ENCODE assay signal across 9 cellular contexts in genomic region chr7:48085433-48085791, GRCh38. TPM values are rescaled to one million over a fixed set of nuclear protein-coding genes. Genes with fewer than 3 reads are reported as not detected.
DNase-seq lines count a peak whose midpoint lies in the region; ATAC-seq and TF ChIP-seq lines count a peak whose summit lies in the region.
"Had no signal": no experiment of that assay in that cellular context is flagged by ENCODE, and none has a peak within 500 bp of the region (broad histone marks: within the 10 kb centered on the region; RNA-seq: fewer than 3 reads in every experiment).

No MANE protein-coding gene starts in this region.

- H3F3A ChIP-seq in MM.1S (ENCODE audit: insufficient read depth, low read length): peaks cover 36% of the 10 kb centered on the region

- no peaks in the 10 kb centered on the region for H3K9me2 ChIP-seq in MM.1S (replicated peaks; ENCODE audit: insufficient read depth, low read length)

- H3K4me3 ChIP-seq in coronary artery: no peak overlapping the region
- H3K4me3 ChIP-seq in MM.1S (ENCODE audit: low read length): no peak overlapping the region

- CTCF ChIA-PET in activated CD4-positive, alpha-beta T cell treated with anti-CD3 and anti-CD28 coated beads for 36 hours (lab: Charles Lee): interaction anchor here (1.1 to 5.1 kb wide), 3 partner anchors 24 to 107 kb away, joined by 3 to 22 read pairs (median 4); no protein-coding TSS in a partner anchor

- H3K4me1 Mint-ChIP-seq in activated CD4-positive, alpha-beta T cell treated with anti-CD3 and anti-CD28 coated beads for 36 hours: peaks cover 61% of the 10 kb centered on the region
- H3K4me1 Mint-ChIP-seq in stimulated activated effector memory CD8-positive, alpha-beta T cell treated with anti-CD3 and anti-CD28 coated beads, Interleukin-12 subunit alpha, Interleukin-12 subunit beta, amount 100 ng/mL, for 72 hours: peaks cover 51% of the 10 kb centered on the region

- H3K9me3 ChIP-seq in MM.1S (replicated peaks; ENCODE audit: insufficient read depth, low read length): no peaks in the 10 kb centered on the region

- peak overlapping the region; percentile 96 for H3K27ac Mint-ChIP-seq in activated CD4-positive, alpha-beta T cell treated with anti-CD3 and anti-CD28 coated beads for 36 hours
- H3K27ac Mint-ChIP-seq in stimulated activated effector memory CD8-positive, alpha-beta T cell treated with anti-CD3 and anti-CD28 coated beads, Interleukin-12 subunit alpha, Interleukin-12 subunit beta, amount 100 ng/mL, for 72 hours: peak overlapping the region; percentile 96

- no peak for ATAC-seq in activated CD4-positive, alpha-beta T cell treated with anti-CD3 and anti-CD28 coated beads for 36 hours
- ATAC-seq in stimulated activated effector memory CD8-positive, alpha-beta T cell treated with anti-CD3 and anti-CD28 coated beads, Interleukin-12 subunit alpha, Interleukin-12 subunit beta, amount 100 ng/mL, for 72 hours: no peak

- H3K79me2 ChIP-seq in MM.1S (ENCODE audit: low read length): peaks cover 8% of the 10 kb centered on the region

- H3K36me3 Mint-ChIP-seq in activated CD4-positive, alpha-beta T cell treated with anti-CD3 and anti-CD28 coated beads for 36 hours (ENCODE audit: low read depth): peaks cover 4% of the 10 kb centered on the region
- peaks cover 33% of the 10 kb centered on the region for H3K36me3 Mint-ChIP-seq in stimulated activated effector memory CD8-positive, alpha-beta T cell treated with anti-CD3 and anti-CD28 coated beads, Interleukin-12 subunit alpha, Interleukin-12 subunit beta, amount 100 ng/mL, for 72 hours

- no peaks in the 10 kb centered on the region for H4K20me1 ChIP-seq in MM.1S (ENCODE audit: insufficient read depth, low read length)

- H3K36me3 ChIP-seq in MM.1S (replicated peaks; ENCODE audit: insufficient read depth, low read length): no peaks in the 10 kb centered on the region

- H2AFZ ChIP-seq in MM.1S (ENCODE audit: low read length): no peak overlapping the region

- TF ChIP-seq CTCF in coronary artery (IDR thresholded peaks at IDR 0.05) (no peak), MM.1S (IDR thresholded peaks at IDR 0.05; ENCODE audit: low read length) (no peak)

- peaks cover 31% of the 10 kb centered on the region for H3K4me1 ChIP-seq in MM.1S (ENCODE audit: low read length)

- POLR2A ChIA-PET in activated CD4-positive, alpha-beta T cell treated with anti-CD3 and anti-CD28 coated beads for 36 hours (lab: Charles Lee): no interaction called here

- peak overlapping the region; percentile 47 for H3K4me3 Mint-ChIP-seq in activated CD4-positive, alpha-beta T cell treated with anti-CD3 and anti-CD28 coated beads for 36 hours
- peak overlapping the region; percentile 78 for H3K4me3 Mint-ChIP-seq in stimulated activated effector memory CD8-positive, alpha-beta T cell treated with anti-CD3 and anti-CD28 coated beads, Interleukin-12 subunit alpha, Interleukin-12 subunit beta, amount 100 ng/mL, for 72 hours

- no peaks in the 10 kb centered on the region for H3K27me3 ChIP-seq in MM.1S (replicated peaks; ENCODE audit: insufficient read depth, low read length)

- intact Hi-C loops in activated CD4-positive, alpha-beta T cell treated with anti-CD3 and anti-CD28 coated beads for 36 hours (cut with DNase I, micrococcal nuclease): loop anchor here (1.0 to 2.0 kb wide), 6 partner anchors 32 to 213 kb away; partner anchors contain the start of genes C7orf57 (in 2 of the 2) and HUS1 (in 2 of the 2)

- DNase-seq in activated CD4-positive, alpha-beta T cell treated with anti-CD3 and anti-CD28 coated beads for 36 hours: no peak
- DNase-seq in activated CD4-positive, alpha-beta T cell treated with anti-CD3 and anti-CD28 coated beads, Interleukin-2, amount 50 U/mL, for 48 hours: no peak
- DNase-seq in NOMO-1 treated with DMSO at 0.1 percent for 48 hours (lab: John Stamatoyannopoulos, UW; ENCODE audit: unreplicated experiment) (peak; percentile 65), coronary artery (ENCODE audit: low spot score) (no peak), MM.1S (no peak), NCI-H82 (lab: John Stamatoyannopoulos, UW) (no peak)
- no peak for DNase-seq in stimulated activated effector memory CD8-positive, alpha-beta T cell treated with anti-CD3 and anti-CD28 coated beads, Interleukin-12 subunit alpha, Interleukin-12 subunit beta, amount 100 ng/mL, for 72 hours (ENCODE audit: low spot score in 2 of 2)
- DNase-seq in activated CD4-positive, CD25-positive, alpha-beta regulatory T cell (lab: John Stamatoyannopoulos, UW): no peak
- DNase-seq: hypothalamus had no signal

- no peaks in the 10 kb centered on the region for H3K27me3 Mint-ChIP-seq in activated CD4-positive, alpha-beta T cell treated with anti-CD3 and anti-CD28 coated beads for 36 hours

- no peak overlapping the region for H3K9ac ChIP-seq in MM.1S (ENCODE audit: low read length)

- no peak overlapping the region for H3K4me2 ChIP-seq in MM.1S (ENCODE audit: low read depth, low read length)

- H3K9me3 Mint-ChIP-seq in activated CD4-positive, alpha-beta T cell treated with anti-CD3 and anti-CD28 coated beads for 36 hours (ENCODE audit: low read depth): no peaks in the 10 kb centered on the region
- no peaks in the 10 kb centered on the region for H3K9me3 Mint-ChIP-seq in stimulated activated effector memory CD8-positive, alpha-beta T cell treated with anti-CD3 and anti-CD28 coated beads, Interleukin-12 subunit alpha, Interleukin-12 subunit beta, amount 100 ng/mL, for 72 hours

- H3K27ac ChIP-seq in coronary artery: peak overlapping the region; percentile 65 to 83
- no peak overlapping the region; the same call in 1 of the 2 replicates for H3K27ac ChIP-seq in MM.1S (ENCODE audit: low read length)

RNA-seq across cellular contexts. Expression of gene UPP1, which starts 3.7 kb away (rescaled TPM):
- 10 to 100 TPM; 51.6 to 70.7 TPM for total RNA-seq in activated CD4-positive, alpha-beta T cell treated with anti-CD3 and anti-CD28 coated beads for 36 hours

RNA-seq across cellular contexts. Expression of gene C7orf57, which starts 50.1 kb away (rescaled TPM):
- under 1 TPM; 0.33 to 0.46 TPM for total RNA-seq in activated CD4-positive, alpha-beta T cell treated with anti-CD3 and anti-CD28 coated beads for 36 hours

RNA-seq across cellular contexts. Expression of gene SUN3, which starts 56.5 kb away (rescaled TPM):
- not detected for total RNA-seq in activated CD4-positive, alpha-beta T cell treated with anti-CD3 and anti-CD28 coated beads for 36 hours
